ENCODE assay signal across 20 cellular contexts in genomic region chr6:65231616-65232015, GRCh38.
DNase-seq lines count a peak whose midpoint lies in the region; ATAC-seq and TF ChIP-seq lines count a peak whose summit lies in the region.
"Had no signal": no experiment of that assay in that cellular context is flagged by ENCODE, and none has a peak within 500 bp of the region (broad histone marks: within the 10 kb centered on the region; RNA-seq: fewer than 3 reads in every experiment).

No MANE protein-coding gene starts in this region.

- TF ChIP-seq CTCF in SK-N-SH (IDR thresholded peaks at IDR 0.05) (no peak), choroid plexus epithelial cell (conservative IDR thresholded peaks at IDR 0.05; ENCODE audit: low read depth, low read length) (no peak), retinal pigment epithelial cell (conservative IDR thresholded peaks at IDR 0.05; ENCODE audit: low read depth, low read length) (no peak), OCI-LY7 (conservative IDR thresholded peaks at IDR 0.05; ENCODE audit: low read length) (no peak), smooth muscle cell (IDR thresholded peaks at IDR 0.05; ENCODE audit: borderline replicate concordance, insufficient read depth, poor library complexity, severe bottlenecking) (no peak)

- H3K9ac ChIP-seq in SK-N-SH = no peak overlapping the region
- no peak overlapping the region for H3K9ac ChIP-seq in smooth muscle cell (ENCODE audit: low read depth)
- H3K9ac ChIP-seq: BLaER1 had no signal

- H3K9me2 ChIP-seq in SK-N-SH (no peaks in the 10 kb centered on the region), OCI-LY7 (ENCODE audit: insufficient read depth, low read length) (no peaks in the 10 kb centered on the region)

- H4K20me1 ChIP-seq in SK-N-SH (ENCODE audit: insufficient read depth) (no peaks in the 10 kb centered on the region), OCI-LY7 (ENCODE audit: insufficient read depth, low read length) (no peaks in the 10 kb centered on the region), smooth muscle cell (ENCODE audit: low read depth) (no peaks in the 10 kb centered on the region)
- H4K20me1 ChIP-seq: BLaER1 had no signal

- no peak overlapping the region for H3K27ac ChIP-seq in SK-N-SH (ENCODE audit: low read depth in 2 of 2, low read length in 1 of 2)
- no peak overlapping the region for H3K27ac ChIP-seq in OCI-LY7 (ENCODE audit: low read depth, low read length, poor library complexity, severe bottlenecking)
- H3K27ac ChIP-seq in smooth muscle cell (ENCODE audit: low read depth) = no peak overlapping the region
- H3K27ac ChIP-seq: 22Rv1, A549, BLaER1 had no signal

- intact Hi-C loops in OCI-LY7 (cut with micrococcal nuclease; ENCODE audit: unreplicated experiment) = no loop called here

- H3K27me3 ChIP-seq in SK-N-SH (ENCODE audit: insufficient read depth) (no peaks in the 10 kb centered on the region), smooth muscle cell (ENCODE audit: low read depth) (no peaks in the 10 kb centered on the region)
- H3K27me3 ChIP-seq: BE2C, BLaER1 had no signal

- no peaks in the 10 kb centered on the region for H3K79me2 ChIP-seq in SK-N-SH (ENCODE audit: insufficient read depth)
- H3K79me2 ChIP-seq in OCI-LY7 (ENCODE audit: insufficient read depth, low read depth, low read length) = no peaks in the 10 kb centered on the region
- H3K79me2 ChIP-seq in smooth muscle cell (ENCODE audit: low read depth) = no peaks in the 10 kb centered on the region

- WGBS in SK-N-SH (ENCODE audit: low lambda C conversion rate) = 70% methylated on average over 1 of the region's 1 CpG
- 61% methylated on average over 1 of the region's 1 CpG for WGBS in smooth muscle cell (ENCODE audit: low lambda C conversion rate)

- H3K4me2 ChIP-seq in SK-N-SH (no peak overlapping the region), OCI-LY7 (ENCODE audit: low read length) (no peak overlapping the region), smooth muscle cell (no peak overlapping the region)
- H3K4me2 ChIP-seq: A549, BLaER1 had no signal

- CTCF ChIA-PET in SK-N-SH (lab: Yijun Ruan, JAX) = no interaction called here
- CTCF ChIA-PET in OCI-LY7 (lab: Charles Lee; ENCODE audit: unreplicated experiment) = no interaction called here

- TF ChIP-seq RAD21 in SK-N-SH (IDR thresholded peaks at IDR 0.05; ENCODE audit: low read length) = no peak

- in situ Hi-C loops in SK-MEL-5 (cut with HindIII; ENCODE audit: low pct_unique_long_range_greater_than_20kb, low sequenced_read_pairs) = no loop called here

- H3F3A ChIP-seq in SK-N-SH (replicated peaks; ENCODE audit: insufficient read depth) (no peaks in the 10 kb centered on the region), smooth muscle cell (ENCODE audit: low read depth) (no peaks in the 10 kb centered on the region)

- no peak for TF ChIP-seq EP300 in SK-N-SH (IDR thresholded peaks at IDR 0.05; ENCODE audit: borderline replicate concordance in 1 of 2, low read depth in 1 of 2, low read length in 1 of 2)

- H3K4me1 ChIP-seq in SK-N-SH (ENCODE audit: control insufficient read depth in 1 of 2, insufficient read depth in 2 of 2, low read depth in 1 of 2, low read length in 1 of 2) (no peaks in the 10 kb centered on the region), OCI-LY7 (ENCODE audit: insufficient read depth, low read length, poor library complexity, severe bottlenecking) (no peaks in the 10 kb centered on the region), smooth muscle cell (ENCODE audit: low read depth) (no peaks in the 10 kb centered on the region)
- H3K4me1 ChIP-seq: A549, BE2C, Caco-2 had no signal

- H2AFZ ChIP-seq in SK-N-SH (ENCODE audit: low read depth) (no peak overlapping the region), OCI-LY7 (ENCODE audit: low read length) (no peak overlapping the region), smooth muscle cell (ENCODE audit: low read depth) (no peak overlapping the region)

- BruUV-seq in OCI-LY7 (replicated peaks; lab: Mats Ljungman, UMichigan) = no TSS peak

- no peaks in the 10 kb centered on the region for H3K36me3 ChIP-seq in SK-N-SH (replicated peaks in 1 of 2; ENCODE audit: control insufficient read depth in 1 of 2, insufficient read depth in 2 of 2, low read length in 1 of 2)
- H3K36me3 ChIP-seq in OCI-LY7 (ENCODE audit: insufficient read depth, low read length) = no peaks in the 10 kb centered on the region
- H3K36me3 ChIP-seq in smooth muscle cell (ENCODE audit: low read depth) = no peaks in the 10 kb centered on the region
- H3K36me3 ChIP-seq: BE2C, BLaER1 had no signal

- no peak for DNase-seq in SK-N-SH
- peak; percentile 3 for DNase-seq in SK-MEL-5 (ENCODE audit: low read depth, low spot score)
- DNase-seq in choroid plexus epithelial cell (ENCODE audit: low read depth) = peak; percentile 4
- DNase-seq in retinal pigment epithelial cell (ENCODE audit: low read depth) = peak; percentile 85
- no peak for DNase-seq in OCI-LY7 (ENCODE audit: low spot score)
- no peak for DNase-seq in smooth muscle cell (lab: John Stamatoyannopoulos, UW; ENCODE audit: unreplicated experiment)
- DNase-seq in activated CD4-positive, alpha-beta T cell treated with anti-CD3 and anti-CD28 coated beads, Interleukin-2, amount 50 U/mL, for 1 hour = no peak
- DNase-seq: BE2C; C1 segment of cervical spinal cord; Caco-2; Calu3; CD4-positive, alpha-beta memory T cell; CD4-positive, CD25-positive, alpha-beta regulatory T cell; CD8-positive, alpha-beta memory T cell; DMS79 treated with DMSO at 0.1 percent for 48 hours; GF-D8 had no signal

- H3K4me3 ChIP-seq in SK-N-SH (ENCODE audit: low read depth in 2 of 2, low read length in 1 of 2) = no peak overlapping the region
- H3K4me3 ChIP-seq in choroid plexus epithelial cell (ENCODE audit: low read depth, low read length) = no peak overlapping the region
- no peak overlapping the region for H3K4me3 ChIP-seq in retinal pigment epithelial cell (ENCODE audit: low read length)
- H3K4me3 ChIP-seq in OCI-LY7 (ENCODE audit: low read depth, low read length, poor library complexity, severe bottlenecking) = no peak overlapping the region
- H3K4me3 ChIP-seq in smooth muscle cell = no peak overlapping the region
- H3K4me3 ChIP-seq: A549, BLaER1 had no signal

- no peaks in the 10 kb centered on the region for H3K9me3 ChIP-seq in SK-N-SH
- no peaks in the 10 kb centered on the region for H3K9me3 ChIP-seq in OCI-LY7 (ENCODE audit: low read length)
- H3K9me3 ChIP-seq in smooth muscle cell (replicated peaks; ENCODE audit: low read depth) = no peaks in the 10 kb centered on the region
- H3K9me3 ChIP-seq: A549, BE2C, BLaER1, Caco-2 had no signal

- POLR2A ChIA-PET in SK-N-SH (lab: Yijun Ruan, JAX) (no interaction called here), OCI-LY7 (lab: Charles Lee) (no interaction called here)

- ATAC-seq in SK-N-SH treated with all-trans-retinoic acid at 6 μM for 48 hours = no peak
- ATAC-seq: A549 had no signal

TF ChIP-seq in SK-N-SH treated with all-trans-retinoic acid at 6 μM for 48 hours, 23 proteins besides CTCF, POLR2A, EP300 and RAD21:
- TF ChIP-seq ZFP3 (CRISPR knock-in tag; IDR thresholded peaks at IDR 0.05) (no peak), ISL1 (CRISPR knock-in tag; IDR thresholded peaks at IDR 0.05) (0 out of 2 replicates have a peak, but pooled peaks have one; percentile 47)

TF ChIP-seq in SK-N-SH, 30 proteins besides CTCF, POLR2A, EP300 and RAD21:
- TF ChIP-seq FOSL2 (IDR thresholded peaks at IDR 0.05; ENCODE audit: borderline replicate concordance, low read depth) (no peak), TCF12 (IDR thresholded peaks at IDR 0.05) (no peak), YY1 (IDR thresholded peaks at IDR 0.05; ENCODE audit: low read depth) (no peak), MXI1 (IDR thresholded peaks at IDR 0.05; ENCODE audit: low read depth, low read length) (no peak), NFIC (IDR thresholded peaks at IDR 0.05; ENCODE audit: borderline replicate concordance) (no peak)

Comparison
In these comparisons a context has a peak if more than half of its experiments do, and no peak if none do; other contexts are left out.
1. DNase-seq: peak in SK-MEL-5 (single experiment), choroid plexus epithelial cell (single experiment) and retinal pigment epithelial cell (single experiment); none in SK-N-SH (single experiment), OCI-LY7 (single experiment), smooth muscle cell (single experiment) and activated CD4-positive, alpha-beta T cell treated with anti-CD3 and anti-CD28 coated beads, Interleukin-2, amount 50 U/mL, for 1 hour (single experiment).